12 cellular contexts compared by ENCODE assay signal in genomic region chr3:52007291-52007690, GRCh38. TPM values are rescaled to one million over a fixed set of nuclear protein-coding genes. Genes with fewer than 3 reads are reported as not detected.
DNase-seq lines count a peak whose midpoint lies in the region; ATAC-seq and TF ChIP-seq lines count a peak whose summit lies in the region.
"Had no signal": no experiment of that assay in that cellular context is flagged by ENCODE, and none has a peak within 500 bp of the region (broad histone marks: within the 10 kb centered on the region; RNA-seq: fewer than 3 reads in every experiment).

No MANE protein-coding gene starts in this region.

- H3K27ac ChIP-seq in cardiac muscle cell: peak overlapping the region; percentile 91
- peak overlapping the region; percentile 70 to 82 (median 80) for H3K27ac ChIP-seq in gastrocnemius medialis
- H3K27ac ChIP-seq: BLaER1 treated with 17β-estradiol and CSF1 and Interleukin-3, amounts not matched to agents 10 nM and 100 nM had no signal

- peak overlapping the region in 3 of 5 experiments; percentile 19 to 81 (median 43) for H3K27ac Mint-ChIP-seq in brain
- no peak overlapping the region for H3K27ac Mint-ChIP-seq in activated T-cell treated with anti-CD3 and anti-CD28 coated beads, Interleukin-2, amount 50 U/mL, for 72 hours
- no peak overlapping the region for H3K27ac Mint-ChIP-seq in Calu3 (ENCODE audit: unreplicated experiment)

- no peaks in the 10 kb centered on the region for H3K36me3 ChIP-seq in cardiac muscle cell
- no peaks in the 10 kb centered on the region for H3K36me3 ChIP-seq in gastrocnemius medialis
- H3K36me3 ChIP-seq: BLaER1 treated with 17β-estradiol and CSF1 and Interleukin-3, amounts not matched to agents 10 nM and 100 nM; HAP-1 had no signal

- ATAC-seq in left cardiac atrium (no peak), gastrocnemius medialis (peak; percentile 48 to 73)
- ATAC-seq in activated T-cell treated with anti-CD3 and anti-CD28 coated beads, Interleukin-2, amount 50 U/mL, for 72 hours (replicated peaks in 1 of 2): no peak

- H3K4me3 Mint-ChIP-seq in brain (no peak overlapping the region), Calu3 (ENCODE audit: low read depth, unreplicated experiment) (no peak overlapping the region)
- H3K4me3 Mint-ChIP-seq in activated T-cell treated with anti-CD3 and anti-CD28 coated beads, Interleukin-2, amount 50 U/mL, for 72 hours: no peak overlapping the region
- H3K4me3 Mint-ChIP-seq: CD4-positive, CD25-positive, alpha-beta regulatory T cell had no signal

- in situ Hi-C loops in gastrocnemius medialis (cut with MboI; ENCODE audit: low sequenced_read_pairs in 4 of 4): loop anchor here in 2 of 4 donors (10.0 kb wide), 1 partner anchor 48 kb away; the partner anchor contains the start of gene DUSP7 (in 2 of the 2)

- no peaks in the 10 kb centered on the region for H3K36me3 Mint-ChIP-seq in brain
- H3K36me3 Mint-ChIP-seq in activated T-cell treated with anti-CD3 and anti-CD28 coated beads, Interleukin-2, amount 50 U/mL, for 72 hours (ENCODE audit: insufficient read depth in 2 of 2): no peaks in the 10 kb centered on the region
- H3K36me3 Mint-ChIP-seq in Calu3 (ENCODE audit: insufficient read depth, unreplicated experiment): no peaks in the 10 kb centered on the region
- H3K36me3 Mint-ChIP-seq: CD4-positive, CD25-positive, alpha-beta regulatory T cell had no signal

- TF ChIP-seq POLR2A in NB4 (IDR thresholded peaks at IDR 0.05; ENCODE audit: extremely low read depth, insufficient read length): no peak
- no peak for TF ChIP-seq POLR2A in gastrocnemius medialis (IDR thresholded peaks at IDR 0.05)

- no peak for DNase-seq in cardiac muscle cell (ENCODE audit: low read depth in 1 of 2, low spot score in 1 of 2)
- DNase-seq in left cardiac atrium: no peak
- peak; percentile 68 for DNase-seq in NB4 (ENCODE audit: low read depth)
- peak in 1 of 2 donors; percentile 47 for DNase-seq in gastrocnemius medialis
- DNase-seq in activated T-cell treated with anti-CD3 and anti-CD28 coated beads, Interleukin-2, amount 50 U/mL, for 72 hours: no peak
- no peak for DNase-seq in Calu3
- DNase-seq: ACHN; CD4-positive, CD25-positive, alpha-beta regulatory T cell; DMS 273 treated with DMSO at 0.1 percent for 48 hours had no signal

- H3K4me3 ChIP-seq in cardiac muscle cell (no peak overlapping the region), NB4 (ENCODE audit: low read depth, low read length) (no peak overlapping the region), gastrocnemius medialis (no peak overlapping the region)
- H3K4me3 ChIP-seq: BLaER1 treated with 17β-estradiol and CSF1 and Interleukin-3, amounts not matched to agents 10 nM and 100 nM; HAP-1 had no signal

- H3K27me3 ChIP-seq in cardiac muscle cell (no peaks in the 10 kb centered on the region), gastrocnemius medialis (no peaks in the 10 kb centered on the region)
- H3K27me3 ChIP-seq: BLaER1 treated with 17β-estradiol and CSF1 and Interleukin-3, amounts not matched to agents 10 nM and 100 nM had no signal

- H3K4me1 ChIP-seq in cardiac muscle cell (ENCODE audit: low read depth) (peaks cover 35% of the 10 kb centered on the region), gastrocnemius medialis (peaks cover 45 to 49% of the 10 kb centered on the region in 2 donors)

- TF ChIP-seq CTCF in cardiac muscle cell (IDR thresholded peaks at IDR 0.05; ENCODE audit: low read depth, low read length) (no peak), NB4 (IDR thresholded peaks at IDR 0.05; ENCODE audit: low read depth, low read length) (peak; percentile 2), brain (conservative IDR thresholded peaks at IDR 0.05) (no peak), gastrocnemius medialis (IDR thresholded peaks at IDR 0.05 in 4 of 5, conservative IDR thresholded peaks at IDR 0.05 in 1 of 5) (no peak), Calu3 (IDR thresholded peaks at IDR 0.05; ENCODE audit: unreplicated experiment) (no peak)

- peaks cover 52% of the 10 kb centered on the region for H3K4me1 Mint-ChIP-seq in brain
- H3K4me1 Mint-ChIP-seq in activated T-cell treated with anti-CD3 and anti-CD28 coated beads, Interleukin-2, amount 50 U/mL, for 72 hours (ENCODE audit: low read depth): peaks cover 8% of the 10 kb centered on the region
- peaks cover 19% of the 10 kb centered on the region for H3K4me1 Mint-ChIP-seq in Calu3 (ENCODE audit: low read depth, unreplicated experiment)

- H3K9me3 ChIP-seq in cardiac muscle cell (ENCODE audit: low read depth) (no peaks in the 10 kb centered on the region), gastrocnemius medialis (no peaks in the 10 kb centered on the region)
- H3K9me3 ChIP-seq: BLaER1 treated with 17β-estradiol and CSF1 and Interleukin-3, amounts not matched to agents 10 nM and 100 nM; HAP-1 had no signal

- intact Hi-C loops in left cardiac atrium (cut with DNase I): loop anchor here in 1 of 2 donors (10.0 kb wide), 1 partner anchor 208 kb away; no protein-coding TSS in a partner anchor
- intact Hi-C loops in gastrocnemius medialis (cut with DNase I; ENCODE audit: low total_unique reads): loop anchor here (10.0 kb wide), 1 partner anchor 328 kb away; no protein-coding TSS in a partner anchor
- intact Hi-C loops in Calu3 (cut with micrococcal nuclease; ENCODE audit: unreplicated experiment): no loop called here

- H3K27me3 Mint-ChIP-seq in brain: peaks cover 4% of the 10 kb centered on the region
- no peaks in the 10 kb centered on the region for H3K27me3 Mint-ChIP-seq in activated T-cell treated with anti-CD3 and anti-CD28 coated beads, Interleukin-2, amount 50 U/mL, for 72 hours (ENCODE audit: low read depth)
- peaks cover 21% of the 10 kb centered on the region for H3K27me3 Mint-ChIP-seq in Calu3 (ENCODE audit: unreplicated experiment)
- H3K27me3 Mint-ChIP-seq: CD4-positive, CD25-positive, alpha-beta regulatory T cell had no signal

- no TSS peak for BruUV-seq in Calu3 (replicated peaks; lab: Mats Ljungman, UMichigan)

- CTCF ChIA-PET in Calu3 (lab: Charles Lee): interaction anchor here (0.6 kb wide), 1 partner anchor 73 kb away, joined by 6 read pairs; no protein-coding TSS in a partner anchor

- H3K9me3 Mint-ChIP-seq in brain (peaks cover 0 to 2% (median 0%) of the 10 kb centered on the region in 5 experiments), Calu3 (ENCODE audit: low read depth, unreplicated experiment) (no peaks in the 10 kb centered on the region)
- no peaks in the 10 kb centered on the region for H3K9me3 Mint-ChIP-seq in activated T-cell treated with anti-CD3 and anti-CD28 coated beads, Interleukin-2, amount 50 U/mL, for 72 hours

RNA-seq across cellular contexts. Expression of gene RPL29, which starts 11.6 kb away (rescaled TPM):
- total RNA-seq in cardiac muscle cell (1,533 and 1,673 TPM in 2 replicates), left cardiac atrium (100 to 1,000 TPM; 586 to 682 TPM), gastrocnemius medialis (1,000 to 10,000 TPM; 1,885 to 2,483 (median 2,154) TPM), Calu3 (2022) (747 and 782 TPM in 2 replicates)
- polyA plus RNA-seq in cardiac muscle cell (844 and 941 TPM in 2 replicates), brain (ENCODE audit: insufficient read depth, low read depth, low replicate concordance) (1,543 TPM)
- 1,000 to 10,000 TPM; 1,676 to 1,838 TPM for total RNA-seq in activated T-cell treated with anti-CD3 and anti-CD28 coated beads, Interleukin-2, amount 50 U/mL, for 72 hours

RNA-seq across cellular contexts. Expression of gene ACY1, which starts 24.0 kb away (rescaled TPM):
- total RNA-seq in cardiac muscle cell: 87.7 and 99.7 TPM in 2 replicates
- polyA plus RNA-seq in cardiac muscle cell: 116 and 125 TPM in 2 replicates
- total RNA-seq in left cardiac atrium: 10 to 100 TPM; 21.8 to 24.8 TPM
- 11.5 TPM for polyA plus RNA-seq in brain (ENCODE audit: insufficient read depth, low read depth, low replicate concordance)
- total RNA-seq in gastrocnemius medialis: 10 to 100 TPM; 33.5 to 79.3 (median 43.2) TPM
- total RNA-seq in activated T-cell treated with anti-CD3 and anti-CD28 coated beads, Interleukin-2, amount 50 U/mL, for 72 hours: 10 to 100 TPM; 30.2 to 42.4 TPM
- 71.6 and 74.9 TPM in 2 replicates for total RNA-seq in Calu3 (2022)

RNA-seq across cellular contexts. Expression of gene ABHD14A, which starts 32.4 kb away (rescaled TPM):
- total RNA-seq in cardiac muscle cell (56.5 and 105 TPM in 2 replicates), left cardiac atrium (10 to 100 TPM; 18.1 to 18.3 TPM), gastrocnemius medialis (10 to 100 TPM in 3 of 4 donors, 1 to 10 TPM in 1; 8.7 to 37.9 (median 29.9) TPM), Calu3 (2022) (6.6 and 7.3 TPM in 2 replicates)
- polyA plus RNA-seq in cardiac muscle cell (95.9 and 104 TPM in 2 replicates), brain (ENCODE audit: insufficient read depth, low read depth, low replicate concordance) (70.3 TPM)
- 1 to 10 TPM; 6.6 to 8.9 TPM for total RNA-seq in activated T-cell treated with anti-CD3 and anti-CD28 coated beads, Interleukin-2, amount 50 U/mL, for 72 hours

RNA-seq across cellular contexts. Expression of gene ABHD14B, which starts 33.4 kb away (rescaled TPM):
- total RNA-seq in cardiac muscle cell (19.8 and 27.8 TPM in 2 replicates), left cardiac atrium (10 to 100 TPM; 22.0 to 22.1 TPM), gastrocnemius medialis (10 to 100 TPM; 11.2 to 21.0 (median 17.2) TPM), Calu3 (2022) (39.8 and 45.4 TPM in 2 replicates)
- polyA plus RNA-seq in cardiac muscle cell (23.3 and 29.9 TPM in 2 replicates), brain (ENCODE audit: insufficient read depth, low read depth, low replicate concordance) (39.3 TPM)
- total RNA-seq in activated T-cell treated with anti-CD3 and anti-CD28 coated beads, Interleukin-2, amount 50 U/mL, for 72 hours: 10 to 100 TPM; 52.5 to 54.6 TPM

RNA-seq across cellular contexts. Expression of gene PCBP4, which starts 40.0 kb away (rescaled TPM):
- total RNA-seq in cardiac muscle cell (151 and 226 TPM in 2 replicates), left cardiac atrium (10 to 100 TPM; 49.1 to 68.3 TPM), gastrocnemius medialis (100 to 1,000 TPM; 184 to 320 (median 199) TPM), Calu3 (2022) (29.8 and 31.5 TPM in 2 replicates)
- polyA plus RNA-seq in cardiac muscle cell (114 and 122 TPM in 2 replicates), brain (ENCODE audit: insufficient read depth, low read depth, low replicate concordance) (151 TPM)
- 10 to 100 TPM; 23.3 to 27.4 TPM for total RNA-seq in activated T-cell treated with anti-CD3 and anti-CD28 coated beads, Interleukin-2, amount 50 U/mL, for 72 hours

Comparison
In these comparisons a context has a peak if more than half of its experiments do, and no peak if none do; other contexts are left out.
1. ATAC-seq: peak in gastrocnemius medialis (2 of 2); none in left cardiac atrium (0 of 2) and activated T-cell treated with anti-CD3 and anti-CD28 coated beads, Interleukin-2, amount 50 U/mL, for 72 hours (0 of 2).
2. H3K27ac Mint-ChIP-seq: peak in brain (3 of 5); none in activated T-cell treated with anti-CD3 and anti-CD28 coated beads, Interleukin-2, amount 50 U/mL, for 72 hours (single experiment) and Calu3 (single experiment).